9 cellular contexts compared by ENCODE assay signal in genomic region chr19:41299046-41299754, GRCh38. TPM values are rescaled to one million over a fixed set of nuclear protein-coding genes. Genes with fewer than 3 reads are reported as not detected.
A peak's percentile ranks its signal among the peaks of the same experiment; 100 is the strongest.
DNase-seq lines count a peak whose midpoint lies in the region; ATAC-seq and TF ChIP-seq lines count a peak whose summit lies in the region.
"Had no signal": no experiment of that assay in that cellular context is flagged by ENCODE, and none has a peak within 500 bp of the region (broad histone marks: within the 10 kb centered on the region; RNA-seq: fewer than 3 reads in every experiment).

No MANE protein-coding gene starts in this region.

- peak overlapping the region; percentile 28 for H3K4me3 ChIP-seq in CD4-positive, CD25-positive, alpha-beta regulatory T cell (ENCODE audit: low read depth, low read length)
- H3K4me3 ChIP-seq in Peyer's patch (no peak overlapping the region), fibroblast of the aortic adventitia (ENCODE audit: low read depth, low read length) (no peak overlapping the region), prostate gland (no peak overlapping the region)

- DNase-seq in CD4-positive, CD25-positive, alpha-beta regulatory T cell = no peak
- DNase-seq in Peyer's patch = peak in 2 of 3 donors; percentile 47 to 78
- DNase-seq in fibroblast of the aortic adventitia (ENCODE audit: low read depth) = peak; percentile 25
- DNase-seq in prostate gland (ENCODE audit: low spot score) = no peak
- DNase-seq in dermis blood vessel endothelial cell = no peak
- DNase-seq: SIG-M5 had no signal

- TF ChIP-seq POLR2A in Peyer's patch (IDR thresholded peaks at IDR 0.05) (no peak), prostate gland (IDR thresholded peaks at IDR 0.05) (no peak)

- H3K4me3 Mint-ChIP-seq in CD4-positive, CD25-positive, alpha-beta regulatory T cell = peak overlapping the region in 3 of 4 donors; percentile 15 to 70 (median 50)

- H3K4me1 Mint-ChIP-seq in CD4-positive, CD25-positive, alpha-beta regulatory T cell = peaks cover 15 to 91% (median 70%) of the 10 kb centered on the region in 4 donors

- peaks cover 70% of the 10 kb centered on the region for H3K36me3 Mint-ChIP-seq in CD4-positive, CD25-positive, alpha-beta regulatory T cell

- H3K36me3 ChIP-seq in CD4-positive, CD25-positive, alpha-beta regulatory T cell (ENCODE audit: control insufficient read depth, insufficient read depth, low read length) = peaks cover 88% of the 10 kb centered on the region
- H3K36me3 ChIP-seq in Peyer's patch = peaks cover 0 to 84% (median 0%) of the 10 kb centered on the region in 3 donors
- H3K36me3 ChIP-seq in prostate gland = peaks cover 16 to 18% of the 10 kb centered on the region in 2 donors

- TF ChIP-seq CTCF in Peyer's patch (IDR thresholded peaks at IDR 0.05) = no peak
- no peak for TF ChIP-seq CTCF in fibroblast of the aortic adventitia (IDR thresholded peaks at IDR 0.05; ENCODE audit: insufficient read depth, low read length)
- no peak for TF ChIP-seq CTCF in prostate gland (IDR thresholded peaks at IDR 0.05)

- no peaks in the 10 kb centered on the region for H3K27me3 Mint-ChIP-seq in CD4-positive, CD25-positive, alpha-beta regulatory T cell

- H3K9me3 ChIP-seq in CD4-positive, CD25-positive, alpha-beta regulatory T cell (ENCODE audit: control insufficient read depth in 2 of 2, low read length in 2 of 2) = no peaks in the 10 kb centered on the region
- H3K9me3 ChIP-seq in Peyer's patch (no peaks in the 10 kb centered on the region), prostate gland (no peaks in the 10 kb centered on the region)

- intact Hi-C loops in prostate gland (cut with DNase I) = no loop called here

- peaks cover 55% of the 10 kb centered on the region for H3K4me1 ChIP-seq in CD4-positive, CD25-positive, alpha-beta regulatory T cell (ENCODE audit: control insufficient read depth, insufficient read depth, low read length, poor library complexity, severe bottlenecking)
- H3K4me1 ChIP-seq in Peyer's patch (peaks cover 0 to 50% (median 37%) of the 10 kb centered on the region in 4 donors), prostate gland (replicated peaks) (peaks cover 6% of the 10 kb centered on the region)

- no peaks in the 10 kb centered on the region for H3K9me3 Mint-ChIP-seq in CD4-positive, CD25-positive, alpha-beta regulatory T cell

- no peaks in the 10 kb centered on the region for H3K27me3 ChIP-seq in CD4-positive, CD25-positive, alpha-beta regulatory T cell (ENCODE audit: control insufficient read depth, insufficient read depth, low read length)
- H3K27me3 ChIP-seq in Peyer's patch = no peaks in the 10 kb centered on the region
- H3K27me3 ChIP-seq in prostate gland (replicated peaks; ENCODE audit: insufficient read depth) = no peaks in the 10 kb centered on the region

- WGBS in prostate gland = 52% methylated on average over 10 of the region's 10 CpGs

- ATAC-seq in CD4-positive, CD25-positive, alpha-beta regulatory T cell (ENCODE audit: low read depth in 2 of 2) = no peak
- ATAC-seq in HG03378 (IDR thresholded peaks at IDR 0.05; ENCODE audit: unreplicated experiment) (no peak), GM21786 (IDR thresholded peaks at IDR 0.05; ENCODE audit: unreplicated experiment) (no peak), GM19455 (IDR thresholded peaks at IDR 0.05; ENCODE audit: unreplicated experiment) (no peak)

- H3K27ac Mint-ChIP-seq in CD4-positive, CD25-positive, alpha-beta regulatory T cell = peak overlapping the region; percentile 48 to 90 (median 89)

- peak overlapping the region; percentile 55 for H3K27ac ChIP-seq in CD4-positive, CD25-positive, alpha-beta regulatory T cell (ENCODE audit: insufficient read depth, low read length, poor library complexity, severe bottlenecking)
- peak overlapping the region; percentile 86 to 93 (median 88) for H3K27ac ChIP-seq in Peyer's patch
- peak overlapping the region; percentile 29 to 49 for H3K27ac ChIP-seq in prostate gland

RNA-seq across cellular contexts. Expression of gene CCDC97, which starts 10.8 kb away (rescaled TPM):
- 43.7 TPM for total RNA-seq in CD4-positive, CD25-positive, alpha-beta regulatory T cell
- polyA plus RNA-seq in CD4-positive, CD25-positive, alpha-beta regulatory T cell = 10 to 100 TPM; 17.7 to 21.8 (median 19.6) TPM
- total RNA-seq in Peyer's patch = 10 to 100 TPM; 17.9 to 33.0 (median 29.6) TPM
- 7.9 and 11.4 TPM in 2 replicates for total RNA-seq in fibroblast of the aortic adventitia (ENCODE audit: low replicate concordance)
- total RNA-seq in prostate gland = 10 to 100 TPM; 21.0 to 34.4 TPM
- total RNA-seq in dermis blood vessel endothelial cell = 7.5 and 13.2 TPM in 2 replicates

RNA-seq across cellular contexts. Expression of gene HNRNPUL1, which starts 35.0 kb away (rescaled TPM):
- total RNA-seq in CD4-positive, CD25-positive, alpha-beta regulatory T cell = 354 TPM
- 10 to 100 TPM; 39.3 to 56.8 (median 45.4) TPM for polyA plus RNA-seq in CD4-positive, CD25-positive, alpha-beta regulatory T cell
- 100 to 1,000 TPM; 123 to 244 (median 167) TPM for total RNA-seq in Peyer's patch
- 98.4 and 108 TPM in 2 replicates for total RNA-seq in fibroblast of the aortic adventitia (ENCODE audit: low replicate concordance)
- total RNA-seq in prostate gland = 100 to 1,000 TPM; 133 to 183 TPM
- 63.3 and 171 TPM in 2 replicates for total RNA-seq in dermis blood vessel endothelial cell

RNA-seq across cellular contexts. Expression of gene TGFB1, which starts 54.5 kb away (rescaled TPM):
- total RNA-seq in CD4-positive, CD25-positive, alpha-beta regulatory T cell = 414 TPM
- polyA plus RNA-seq in CD4-positive, CD25-positive, alpha-beta regulatory T cell = 10 to 100 TPM; 31.6 to 51.8 (median 46.9) TPM
- total RNA-seq in Peyer's patch (10 to 100 TPM in 3 of 4 donors, 1 to 10 TPM in 1; 6.8 to 80.9 (median 22.9) TPM), fibroblast of the aortic adventitia (ENCODE audit: low replicate concordance) (18.7 and 19.8 TPM in 2 replicates), prostate gland (10 to 100 TPM in 1 of 2 donors, 1 to 10 TPM in 1; 9.7 to 32.4 TPM), dermis blood vessel endothelial cell (19.4 and 74.5 TPM in 2 replicates)

Comparison
In these comparisons a context has a peak if more than half of its experiments do, and no peak if none do; other contexts are left out.
1. DNase-seq: peak in Peyer's patch (2 of 3) and fibroblast of the aortic adventitia (single experiment); none in CD4-positive, CD25-positive, alpha-beta regulatory T cell (0 of 3), prostate gland (single experiment) and dermis blood vessel endothelial cell (single experiment).
2. Peak in every context shown above with its lines, with median percentiles within 50 percentile points of each other: H3K27ac ChIP-seq.